In the genomic region with DNA sequence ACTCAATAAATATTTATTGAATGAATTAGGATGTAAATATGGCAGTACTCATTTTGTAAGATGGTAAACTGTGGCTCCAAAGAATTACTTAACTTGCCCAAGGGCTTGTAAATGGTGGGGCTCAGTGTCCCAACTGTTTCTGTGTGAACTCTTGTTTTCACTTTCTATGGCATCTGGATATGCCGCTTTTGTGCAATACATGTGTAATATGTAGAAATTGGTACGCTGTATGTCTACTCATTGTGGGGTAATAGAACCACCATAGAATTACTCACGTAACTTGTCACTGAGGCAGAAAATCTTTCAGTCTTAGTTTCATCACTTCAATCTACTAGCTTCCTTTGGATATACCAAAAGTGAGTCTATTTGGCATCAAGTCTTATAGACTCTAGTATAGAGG, we compare ENCODE assay signal across 8 cellular contexts. TPM values are rescaled to one million over a fixed set of nuclear protein-coding genes. Genes with fewer than 3 reads are reported as not detected.
A peak's percentile ranks its signal among the peaks of the same experiment; 100 is the strongest.
DNase-seq lines count a peak whose midpoint lies in the region; FAIRE-seq and TF ChIP-seq lines count a peak whose summit lies in the region.

No MANE protein-coding gene starts in this region.

- no peak overlapping the region for H3K9ac ChIP-seq in endocrine pancreas (ENCODE audit: control insufficient read depth, insufficient read depth, low read length)

- H3K27me3 ChIP-seq in Peyer's patch (no peaks in the 10 kb centered on the region), endocrine pancreas (ENCODE audit: control insufficient read depth, insufficient read depth, low read length) (no peaks in the 10 kb centered on the region), prostate gland (replicated peaks; ENCODE audit: insufficient read depth) (no peaks in the 10 kb centered on the region)

- H3K4me1 ChIP-seq in Peyer's patch (peaks cover 0 to 10% (median 0%) of the 10 kb centered on the region in 4 donors), endocrine pancreas (ENCODE audit: control insufficient read depth, insufficient read depth, low read length) (peaks cover 7% of the 10 kb centered on the region), prostate gland (replicated peaks) (no peaks in the 10 kb centered on the region)

- no peaks in the 10 kb centered on the region for H3K9me3 ChIP-seq in Peyer's patch
- H3K9me3 ChIP-seq in endocrine pancreas (ENCODE audit: control insufficient read depth, low read length), result no peaks in the 10 kb centered on the region
- H3K9me3 ChIP-seq in prostate gland, result no peaks in the 10 kb centered on the region

- H3K4me3 ChIP-seq in GM12865 (ENCODE audit: low read depth, low read length) (peak overlapping the region; percentile 85), Peyer's patch (peak overlapping the region; percentile 66 to 89 (median 68)), endocrine pancreas (ENCODE audit: control insufficient read depth, insufficient read depth, low read length) (peak overlapping the region; percentile 92), prostate gland (peak overlapping the region; percentile 67 to 69)

- H3K27ac ChIP-seq in Peyer's patch, result peak overlapping the region in 1 of 4 donors; percentile 89
- H3K27ac ChIP-seq in prostate gland, result peak overlapping the region in 1 of 2 donors; percentile 78

- no peak for TF ChIP-seq CTCF in GM12865 (IDR thresholded peaks at IDR 0.05; ENCODE audit: insufficient read depth, low read depth, low read length, missing control alignments)
- no peak for TF ChIP-seq CTCF in Peyer's patch (IDR thresholded peaks at IDR 0.05)
- TF ChIP-seq CTCF in prostate gland (IDR thresholded peaks at IDR 0.05), result no peak

- no peak for TF ChIP-seq POLR2A in Peyer's patch (IDR thresholded peaks at IDR 0.05)
- no peak for TF ChIP-seq POLR2A in prostate gland (IDR thresholded peaks at IDR 0.05)

- intact Hi-C loops in prostate gland (cut with DNase I), result no loop called here

- DNase-seq in GM12865 (ENCODE audit: low read depth) (peak; percentile 53), Peyer's patch (no peak), prostate gland (ENCODE audit: low spot score) (no peak), urothelium cell line (ENCODE audit: low spot score) (no peak), D341Med (ENCODE audit: low spot score) (no peak), NCI-H1694 (lab: John Stamatoyannopoulos, UW) (no peak), GOT3 (lab: John Stamatoyannopoulos, UW) (no peak)

- 94% methylated on average over 3 of the region's 3 CpGs for WGBS in prostate gland

- H3K36me3 ChIP-seq in Peyer's patch (peaks cover 0 to 27% (median 0%) of the 10 kb centered on the region in 3 donors), endocrine pancreas (ENCODE audit: control insufficient read depth, insufficient read depth, low read length) (peaks cover 7% of the 10 kb centered on the region), prostate gland (peaks cover 0 to 3% of the 10 kb centered on the region in 2 donors)

- no peak for FAIRE-seq in urothelium cell line (lab: Jason Lieb, UNC)

RNA-seq across cellular contexts. Expression of gene PRPF3, which starts 1.0 kb away (rescaled TPM):
- total RNA-seq in Peyer's patch, result 100 to 1,000 TPM in 1 of 4 donors, 10 to 100 TPM in 3; 71.6 to 132 (median 91.1) TPM
- 10 to 100 TPM; 41.1 to 61.8 TPM for total RNA-seq in prostate gland

RNA-seq across cellular contexts. Expression of gene MRPS21, which starts 28.6 kb away (rescaled TPM):
- total RNA-seq in Peyer's patch (10 to 100 TPM; 21.9 to 46.2 (median 32.5) TPM), prostate gland (10 to 100 TPM; 40.1 to 49.0 TPM)

RNA-seq across cellular contexts. Expression of gene CIART, which starts 40.0 kb away (rescaled TPM):
- total RNA-seq in Peyer's patch, result 1 to 10 TPM; 1.7 to 5.7 (median 5.1) TPM
- 10 to 100 TPM in 1 of 2 donors, 1 to 10 TPM in 1; 6.9 to 10.1 TPM for total RNA-seq in prostate gland

RNA-seq across cellular contexts. Expression of gene RPRD2, which starts 41.6 kb away (rescaled TPM):
- 10 to 100 TPM; 21.5 to 44.6 (median 28.2) TPM for total RNA-seq in Peyer's patch
- 10 to 100 TPM; 20.6 to 31.4 TPM for total RNA-seq in prostate gland

RNA-seq across cellular contexts. Expression of gene C1orf54, which starts 49.7 kb away (rescaled TPM):
- total RNA-seq in Peyer's patch (10 to 100 TPM in 1 of 4 donors, 1 to 10 TPM in 1, not detected in 2; 3.6 to 17.3 TPM), prostate gland (1 to 10 TPM; 1.4 to 8.2 TPM)
